In genomic region chr4:110310795-110311194, GRCh38 we compare ENCODE assay signal across 11 cellular contexts.
DNase-seq lines count a peak whose midpoint lies in the region; ATAC-seq and TF ChIP-seq lines count a peak whose summit lies in the region.
"Had no signal": no experiment of that assay in that cellular context is flagged by ENCODE, and none has a peak within 500 bp of the region (broad histone marks: within the 10 kb centered on the region; RNA-seq: fewer than 3 reads in every experiment).

No MANE protein-coding gene starts in this region.

- peaks cover 3% of the 10 kb centered on the region for H3K36me3 Mint-ChIP-seq in type B pancreatic cell
- no peaks in the 10 kb centered on the region for H3K36me3 Mint-ChIP-seq in effector memory CD8-positive, alpha-beta T cell (ENCODE audit: insufficient read depth)
- no peaks in the 10 kb centered on the region for H3K36me3 Mint-ChIP-seq in activated T-helper 1 cell treated with anti-CD3 and anti-CD28 coated beads, Interleukin-12 subunit alpha, Interleukin-12 subunit beta, Interleukin-2, Interleukin-4 antibody, amounts not matched to agents 30 ng/mL and 10 ng/mL and 1 ng/mL, durations not matched to agents 14 hours and 24 hours and 36 hours (ENCODE audit: low read depth)

- peaks cover 19% of the 10 kb centered on the region for H3K4me1 Mint-ChIP-seq in type B pancreatic cell (ENCODE audit: unreplicated experiment)
- H3K4me1 Mint-ChIP-seq in effector memory CD8-positive, alpha-beta T cell (ENCODE audit: low read depth in 2 of 2), result no peaks in the 10 kb centered on the region
- H3K4me1 Mint-ChIP-seq in activated T-helper 1 cell treated with anti-CD3 and anti-CD28 coated beads, Interleukin-12 subunit alpha, Interleukin-12 subunit beta, Interleukin-2, Interleukin-4 antibody, amounts not matched to agents 30 ng/mL and 10 ng/mL and 1 ng/mL, durations not matched to agents 14 hours and 24 hours and 36 hours (ENCODE audit: low read depth), result no peaks in the 10 kb centered on the region

- H3K36me3 ChIP-seq in gastrocnemius medialis, result no peaks in the 10 kb centered on the region

- H3K27me3 ChIP-seq in gastrocnemius medialis, result no peaks in the 10 kb centered on the region

- H3K4me1 ChIP-seq in gastrocnemius medialis, result peaks cover 7% of the 10 kb centered on the region in 2 donors

- ATAC-seq in GM21381 (IDR thresholded peaks at IDR 0.05; ENCODE audit: unreplicated experiment) (peak; percentile 66), HG03354 (IDR thresholded peaks at IDR 0.05; ENCODE audit: poor library complexity, severe bottlenecking, unreplicated experiment) (peak; percentile 68), gastrocnemius medialis (no peak)
- no peak for ATAC-seq in effector memory CD8-positive, alpha-beta T cell (replicated peaks)

- in situ Hi-C loops in gastrocnemius medialis (cut with MboI; ENCODE audit: low sequenced_read_pairs in 4 of 4), result loop anchor here in 1 of 4 donors (10.0 kb wide), 1 partner anchor 194 kb away; no protein-coding TSS in a partner anchor

- H3K9me3 ChIP-seq in gastrocnemius medialis, result no peaks in the 10 kb centered on the region

- intact Hi-C loops in gastrocnemius medialis (cut with DNase I; ENCODE audit: low total_unique reads), result no loop called here
- intact Hi-C loops in activated T-helper 1 cell treated with anti-CD3 and anti-CD28 coated beads, Interleukin-12 subunit alpha, Interleukin-12 subunit beta, Interleukin-2, Interleukin-4 antibody, amounts not matched to agents 30 ng/mL and 10 ng/mL and 1 ng/mL, durations not matched to agents 14 hours and 24 hours and 36 hours (cut with micrococcal nuclease), result no loop called here

- no peak overlapping the region for H3K27ac Mint-ChIP-seq in type B pancreatic cell
- H3K27ac Mint-ChIP-seq in effector memory CD8-positive, alpha-beta T cell, result no peak overlapping the region
- no peak overlapping the region for H3K27ac Mint-ChIP-seq in activated T-helper 1 cell treated with anti-CD3 and anti-CD28 coated beads, Interleukin-12 subunit alpha, Interleukin-12 subunit beta, Interleukin-2, Interleukin-4 antibody, amounts not matched to agents 30 ng/mL and 10 ng/mL and 1 ng/mL, durations not matched to agents 14 hours and 24 hours and 36 hours

- DNase-seq in GDM1 (lab: John Stamatoyannopoulos, UW) (peak; percentile 19), RPMI7951 (ENCODE audit: low read depth) (peak; percentile 26), gastrocnemius medialis (no peak), type B pancreatic cell (ENCODE audit: extremely low spot score, unreplicated experiment) (no peak)
- no peak for DNase-seq in effector memory CD8-positive, alpha-beta T cell
- no peak for DNase-seq in activated T-helper 1 cell treated with anti-CD3 and anti-CD28 coated beads, Interleukin-12 subunit alpha, Interleukin-12 subunit beta, Interleukin-2, Interleukin-4 antibody, amounts not matched to agents 30 ng/mL and 10 ng/mL and 1 ng/mL, durations not matched to agents 14 hours and 24 hours and 36 hours (ENCODE audit: low spot score)
- DNase-seq: midbrain, NCI-H510A treated with DMSO at 0.1 percent for 48 hours, trophoblast cell had no signal

- no peak for TF ChIP-seq POLR2A in gastrocnemius medialis (IDR thresholded peaks at IDR 0.05)

- H3K9me3 Mint-ChIP-seq in type B pancreatic cell, result no peaks in the 10 kb centered on the region
- H3K9me3 Mint-ChIP-seq in effector memory CD8-positive, alpha-beta T cell, result no peaks in the 10 kb centered on the region
- H3K9me3 Mint-ChIP-seq in activated T-helper 1 cell treated with anti-CD3 and anti-CD28 coated beads, Interleukin-12 subunit alpha, Interleukin-12 subunit beta, Interleukin-2, Interleukin-4 antibody, amounts not matched to agents 30 ng/mL and 10 ng/mL and 1 ng/mL, durations not matched to agents 14 hours and 24 hours and 36 hours, result no peaks in the 10 kb centered on the region

- no peak overlapping the region for H3K27ac ChIP-seq in gastrocnemius medialis

- H3K27me3 Mint-ChIP-seq in type B pancreatic cell, result peaks cover 3% of the 10 kb centered on the region
- H3K27me3 Mint-ChIP-seq in effector memory CD8-positive, alpha-beta T cell, result peaks cover 5 to 11% of the 10 kb centered on the region in 2 donors
- H3K27me3 Mint-ChIP-seq in activated T-helper 1 cell treated with anti-CD3 and anti-CD28 coated beads, Interleukin-12 subunit alpha, Interleukin-12 subunit beta, Interleukin-2, Interleukin-4 antibody, amounts not matched to agents 30 ng/mL and 10 ng/mL and 1 ng/mL, durations not matched to agents 14 hours and 24 hours and 36 hours (ENCODE audit: insufficient read depth), result peaks cover 13% of the 10 kb centered on the region

- TF ChIP-seq CTCF in gastrocnemius medialis (IDR thresholded peaks at IDR 0.05 in 4 of 5, conservative IDR thresholded peaks at IDR 0.05 in 1 of 5) (no peak), type B pancreatic cell (conservative IDR thresholded peaks at IDR 0.05) (no peak)

- H3K4me3 Mint-ChIP-seq in type B pancreatic cell, result no peak overlapping the region
- H3K4me3 Mint-ChIP-seq in effector memory CD8-positive, alpha-beta T cell, result no peak overlapping the region
- no peak overlapping the region for H3K4me3 Mint-ChIP-seq in activated T-helper 1 cell treated with anti-CD3 and anti-CD28 coated beads, Interleukin-12 subunit alpha, Interleukin-12 subunit beta, Interleukin-2, Interleukin-4 antibody, amounts not matched to agents 30 ng/mL and 10 ng/mL and 1 ng/mL, durations not matched to agents 14 hours and 24 hours and 36 hours

- H3K4me3 ChIP-seq in gastrocnemius medialis, result no peak overlapping the region

Comparison
In these comparisons a context has a peak if more than half of its experiments do, and no peak if none do; other contexts are left out.
1. DNase-seq: peak in GDM1 (single experiment) and RPMI7951 (single experiment); none in gastrocnemius medialis (0 of 2), type B pancreatic cell (single experiment), effector memory CD8-positive, alpha-beta T cell (0 of 3) and activated T-helper 1 cell treated with anti-CD3 and anti-CD28 coated beads, Interleukin-12 subunit alpha, Interleukin-12 subunit beta, Interleukin-2, Interleukin-4 antibody, amounts not matched to agents 30 ng/mL and 10 ng/mL and 1 ng/mL, durations not matched to agents 14 hours and 24 hours and 36 hours (single experiment).
2. ATAC-seq: peak in GM21381 (single experiment) and HG03354 (single experiment); none in gastrocnemius medialis (0 of 2) and effector memory CD8-positive, alpha-beta T cell (single experiment).